In the genomic region with DNA sequence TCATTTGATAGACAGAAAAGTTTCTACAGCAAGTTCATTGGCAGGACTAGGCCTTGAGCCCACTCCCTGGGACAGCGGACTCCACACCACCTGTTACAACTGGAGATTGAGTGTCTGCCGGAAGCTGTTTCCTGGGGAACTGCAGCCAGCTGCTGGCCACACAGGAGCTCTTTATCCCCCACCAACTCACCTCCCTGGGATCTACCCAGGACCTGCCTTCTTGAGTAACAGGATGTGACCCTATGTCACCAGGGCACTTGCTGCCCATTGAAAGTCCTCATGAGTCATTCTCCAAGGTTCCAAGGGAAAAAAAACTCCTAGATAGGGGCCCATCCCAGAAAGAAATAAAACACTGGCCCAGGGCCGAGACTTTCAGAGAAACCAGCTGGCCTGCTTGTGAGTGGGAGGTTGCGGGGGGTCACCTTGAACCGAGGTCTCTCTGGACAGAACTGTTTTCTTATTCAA, we compare ENCODE assay signal across 1 cellular context.
TF ChIP-seq lines count a peak whose summit lies in the region.

No MANE protein-coding gene starts in this region.

TF ChIP-seq in HepG2, 621 proteins besides CTCF, POLR2A, EP300 and RAD21 (continued from another document and continues in another):
- TF ChIP-seq, protein P1, sequence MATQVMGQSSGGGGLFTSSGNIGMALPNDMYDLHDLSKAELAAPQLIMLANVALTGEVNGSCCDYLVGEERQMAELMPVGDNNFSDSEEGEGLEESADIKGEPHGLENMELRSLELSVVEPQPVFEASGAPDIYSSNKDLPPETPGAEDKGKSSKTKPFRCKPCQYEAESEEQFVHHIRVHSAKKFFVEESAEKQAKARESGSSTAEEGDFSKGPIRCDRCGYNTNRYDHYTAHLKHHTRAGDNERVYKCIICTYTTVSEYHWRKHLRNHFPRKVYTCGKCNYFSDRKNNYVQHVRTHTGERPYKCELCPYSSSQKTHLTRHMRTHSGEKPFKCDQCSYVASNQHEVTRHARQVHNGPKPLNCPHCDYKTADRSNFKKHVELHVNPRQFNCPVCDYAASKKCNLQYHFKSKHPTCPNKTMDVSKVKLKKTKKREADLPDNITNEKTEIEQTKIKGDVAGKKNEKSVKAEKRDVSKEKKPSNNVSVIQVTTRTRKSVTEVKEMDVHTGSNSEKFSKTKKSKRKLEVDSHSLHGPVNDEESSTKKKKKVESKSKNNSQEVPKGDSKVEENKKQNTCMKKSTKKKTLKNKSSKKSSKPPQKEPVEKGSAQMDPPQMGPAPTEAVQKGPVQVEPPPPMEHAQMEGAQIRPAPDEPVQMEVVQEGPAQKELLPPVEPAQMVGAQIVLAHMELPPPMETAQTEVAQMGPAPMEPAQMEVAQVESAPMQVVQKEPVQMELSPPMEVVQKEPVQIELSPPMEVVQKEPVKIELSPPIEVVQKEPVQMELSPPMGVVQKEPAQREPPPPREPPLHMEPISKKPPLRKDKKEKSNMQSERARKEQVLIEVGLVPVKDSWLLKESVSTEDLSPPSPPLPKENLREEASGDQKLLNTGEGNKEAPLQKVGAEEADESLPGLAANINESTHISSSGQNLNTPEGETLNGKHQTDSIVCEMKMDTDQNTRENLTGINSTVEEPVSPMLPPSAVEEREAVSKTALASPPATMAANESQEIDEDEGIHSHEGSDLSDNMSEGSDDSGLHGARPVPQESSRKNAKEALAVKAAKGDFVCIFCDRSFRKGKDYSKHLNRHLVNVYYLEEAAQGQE (IDR thresholded peaks at IDR 0.05; ENCODE audit: borderline replicate concordance in 1 of 2, low read depth in 1 of 2, low read length in 2 of 2) = no peak
- TF ChIP-seq ZFP91 (CRISPR knock-in tag; IDR thresholded peaks at IDR 0.05; ENCODE audit: borderline replicate concordance) (0 out of 2 replicates have a peak, but pooled peaks have one; percentile 23), ZNF224 (CRISPR knock-in tag; IDR thresholded peaks at IDR 0.05) (no peak), TBL1XR1 (IDR thresholded peaks at IDR 0.05; ENCODE audit: borderline replicate concordance, low read length, partially characterized antibody) (peak; percentile 78), ZNF552 (CRISPR knock-in tag; IDR thresholded peaks at IDR 0.05; ENCODE audit: borderline replicate concordance) (no peak), CREM (IDR thresholded peaks at IDR 0.05) (peak; percentile 65), CREM (CRISPR knock-in tag; IDR thresholded peaks at IDR 0.05) (no peak), FOXC1 (CRISPR knock-in tag; IDR thresholded peaks at IDR 0.05; ENCODE audit: borderline replicate concordance) (peak; percentile 82; the same call in 1 of the 2 replicates), ZC3H4 (CRISPR knock-in tag; IDR thresholded peaks at IDR 0.05; ENCODE audit: borderline replicate concordance) (no peak), ZFP82 (CRISPR knock-in tag; IDR thresholded peaks at IDR 0.05; ENCODE audit: borderline replicate concordance) (no peak), TRIM22 (IDR thresholded peaks at IDR 0.05) (no peak), KLF13 (CRISPR knock-in tag; IDR thresholded peaks at IDR 0.05) (no peak), MIXL1 (CRISPR knock-in tag; IDR thresholded peaks at IDR 0.05) (0 out of 2 replicates have a peak, but pooled peaks have one; percentile 53), BRD4 (CRISPR knock-in tag; IDR thresholded peaks at IDR 0.05) (no peak), ZNF263 (CRISPR knock-in tag; IDR thresholded peaks at IDR 0.05) (no peak), ZFP36L2 (CRISPR knock-in tag; IDR thresholded peaks at IDR 0.05) (no peak), TAF1 (CRISPR knock-in tag; IDR thresholded peaks at IDR 0.05) (0 out of 2 replicates have a peak, but pooled peaks have one; percentile 17), SAP130 (CRISPR knock-in tag; IDR thresholded peaks at IDR 0.05; ENCODE audit: low read depth) (peak; percentile 85), YEATS2 (CRISPR knock-in tag; IDR thresholded peaks at IDR 0.05; ENCODE audit: borderline replicate concordance) (no peak), CHD2 (IDR thresholded peaks at IDR 0.05; ENCODE audit: low read depth, low read length) (peak; percentile 38; the same call in 1 of the 2 replicates), ZBTB44 (CRISPR knock-in tag; IDR thresholded peaks at IDR 0.05) (peak; percentile 75; the same call in 1 of the 2 replicates), ZNF841 (CRISPR knock-in tag; IDR thresholded peaks at IDR 0.05; ENCODE audit: borderline replicate concordance) (no peak), ZFP90 (CRISPR knock-in tag; IDR thresholded peaks at IDR 0.05; ENCODE audit: borderline replicate concordance) (0 out of 2 replicates have a peak, but pooled peaks have one; percentile 16), KAT8 (CRISPR knock-in tag; IDR thresholded peaks at IDR 0.05) (peak; percentile 80), CBX2 (IDR thresholded peaks at IDR 0.05; ENCODE audit: low read depth, low read length) (no peak), CBX2 (CRISPR knock-in tag; IDR thresholded peaks at IDR 0.05; ENCODE audit: low read depth) (no peak), CC2D1A (CRISPR knock-in tag; IDR thresholded peaks at IDR 0.05) (no peak), NR0B2 (CRISPR knock-in tag; IDR thresholded peaks at IDR 0.05) (no peak), ELF4 (CRISPR knock-in tag; IDR thresholded peaks at IDR 0.05; ENCODE audit: borderline replicate concordance) (no peak; the same call in 1 of the 2 replicates), ERF (CRISPR knock-in tag; IDR thresholded peaks at IDR 0.05) (peak; percentile 93), MTF1 (CRISPR knock-in tag; IDR thresholded peaks at IDR 0.05) (no peak), ZNF33A (CRISPR knock-in tag; IDR thresholded peaks at IDR 0.05; ENCODE audit: borderline replicate concordance) (no peak), RBM22 (optimal IDR thresholded peaks at IDR 0.05; ENCODE audit: low read length) (no peak), ZNF670 (CRISPR knock-in tag; IDR thresholded peaks at IDR 0.05; ENCODE audit: borderline replicate concordance) (no peak), ZNF567 (CRISPR knock-in tag; IDR thresholded peaks at IDR 0.05; ENCODE audit: borderline replicate concordance) (no peak), ZNF772 (CRISPR knock-in tag; IDR thresholded peaks at IDR 0.05) (peak; percentile 64; the same call in 1 of the 2 replicates), ZBTB10 (CRISPR knock-in tag; IDR thresholded peaks at IDR 0.05; ENCODE audit: borderline replicate concordance) (no peak), YY1 (IDR thresholded peaks at IDR 0.05; ENCODE audit: insufficient read depth, insufficient replicate concordance, low read depth, low read length) (peak; percentile 22), SNAI1 (CRISPR knock-in tag; IDR thresholded peaks at IDR 0.05; ENCODE audit: borderline replicate concordance) (no peak), GABPA (IDR thresholded peaks at IDR 0.05; ENCODE audit: low read depth, low read length) (no peak), GABPA (CRISPR knock-in tag; IDR thresholded peaks at IDR 0.05; ENCODE audit: low read depth) (peak; percentile 75), ZNF720 (CRISPR knock-in tag; IDR thresholded peaks at IDR 0.05) (no peak)
- TF ChIP-seq, protein P2, sequence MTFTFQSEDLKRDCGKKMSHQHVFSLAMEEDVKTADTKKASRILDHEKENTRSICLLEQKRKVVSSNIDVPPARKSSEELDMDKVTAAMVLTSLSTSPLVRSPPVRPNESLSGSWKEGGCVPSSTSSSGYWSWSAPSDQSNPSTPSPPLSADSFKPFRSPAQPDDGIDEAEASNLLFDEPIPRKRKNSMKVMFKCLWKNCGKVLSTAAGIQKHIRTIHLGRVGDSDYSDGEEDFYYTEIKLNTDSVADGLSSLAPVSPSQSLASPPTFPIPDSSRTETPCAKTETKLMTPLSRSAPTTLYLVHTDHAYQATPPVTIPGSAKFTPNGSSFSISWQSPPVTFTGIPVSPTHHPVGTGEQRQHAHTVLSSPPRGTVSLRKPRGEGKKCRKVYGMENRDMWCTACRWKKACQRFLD (CRISPR knock-in tag; IDR thresholded peaks at IDR 0.05; ENCODE audit: borderline replicate concordance) = no peak
- TF ChIP-seq, protein P3, sequence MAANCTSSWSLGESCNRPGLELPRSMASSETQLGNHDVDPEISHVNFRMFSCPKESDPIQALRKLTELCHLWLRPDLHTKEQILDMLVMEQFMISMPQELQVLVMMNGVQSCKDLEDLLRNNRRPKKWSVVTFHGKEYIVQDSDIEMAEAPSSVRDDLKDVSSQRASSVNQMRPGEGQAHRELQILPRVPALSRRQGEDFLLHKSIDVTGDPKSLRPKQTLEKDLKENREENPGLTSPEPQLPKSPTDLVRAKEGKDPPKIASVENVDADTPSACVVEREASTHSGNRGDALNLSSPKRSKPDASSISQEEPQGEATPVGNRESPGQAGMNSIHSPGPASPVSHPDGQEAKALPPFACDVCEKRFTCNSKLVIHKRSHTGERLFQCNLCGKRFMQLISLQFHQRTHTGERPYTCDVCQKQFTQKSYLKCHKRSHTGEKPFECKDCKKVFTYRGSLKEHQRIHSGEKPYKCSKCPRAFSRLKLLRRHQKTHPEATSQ (CRISPR knock-in tag; IDR thresholded peaks at IDR 0.05; ENCODE audit: borderline replicate concordance) = 0 out of 2 replicates have a peak, but pooled peaks have one; percentile 27
- TF ChIP-seq, protein P4, sequence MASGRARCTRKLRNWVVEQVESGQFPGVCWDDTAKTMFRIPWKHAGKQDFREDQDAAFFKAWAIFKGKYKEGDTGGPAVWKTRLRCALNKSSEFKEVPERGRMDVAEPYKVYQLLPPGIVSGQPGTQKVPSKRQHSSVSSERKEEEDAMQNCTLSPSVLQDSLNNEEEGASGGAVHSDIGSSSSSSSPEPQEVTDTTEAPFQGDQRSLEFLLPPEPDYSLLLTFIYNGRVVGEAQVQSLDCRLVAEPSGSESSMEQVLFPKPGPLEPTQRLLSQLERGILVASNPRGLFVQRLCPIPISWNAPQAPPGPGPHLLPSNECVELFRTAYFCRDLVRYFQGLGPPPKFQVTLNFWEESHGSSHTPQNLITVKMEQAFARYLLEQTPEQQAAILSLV (CRISPR knock-in tag; IDR thresholded peaks at IDR 0.05; ENCODE audit: borderline replicate concordance) = no peak
- TF ChIP-seq, protein P5, sequence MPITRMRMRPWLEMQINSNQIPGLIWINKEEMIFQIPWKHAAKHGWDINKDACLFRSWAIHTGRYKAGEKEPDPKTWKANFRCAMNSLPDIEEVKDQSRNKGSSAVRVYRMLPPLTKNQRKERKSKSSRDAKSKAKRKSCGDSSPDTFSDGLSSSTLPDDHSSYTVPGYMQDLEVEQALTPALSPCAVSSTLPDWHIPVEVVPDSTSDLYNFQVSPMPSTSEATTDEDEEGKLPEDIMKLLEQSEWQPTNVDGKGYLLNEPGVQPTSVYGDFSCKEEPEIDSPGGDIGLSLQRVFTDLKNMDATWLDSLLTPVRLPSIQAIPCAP (CRISPR knock-in tag; IDR thresholded peaks at IDR 0.05; ENCODE audit: low read depth) = no peak
- TF ChIP-seq, protein P6, sequence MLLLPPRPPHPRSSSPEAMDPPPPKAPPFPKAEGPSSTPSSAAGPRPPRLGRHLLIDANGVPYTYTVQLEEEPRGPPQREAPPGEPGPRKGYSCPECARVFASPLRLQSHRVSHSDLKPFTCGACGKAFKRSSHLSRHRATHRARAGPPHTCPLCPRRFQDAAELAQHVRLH (CRISPR knock-in tag; IDR thresholded peaks at IDR 0.05; ENCODE audit: borderline replicate concordance, low read depth) = peak; percentile 79; the same call in 1 of the 2 replicates
